ENCODE assay signal across 8 cellular contexts in the genomic region with DNA sequence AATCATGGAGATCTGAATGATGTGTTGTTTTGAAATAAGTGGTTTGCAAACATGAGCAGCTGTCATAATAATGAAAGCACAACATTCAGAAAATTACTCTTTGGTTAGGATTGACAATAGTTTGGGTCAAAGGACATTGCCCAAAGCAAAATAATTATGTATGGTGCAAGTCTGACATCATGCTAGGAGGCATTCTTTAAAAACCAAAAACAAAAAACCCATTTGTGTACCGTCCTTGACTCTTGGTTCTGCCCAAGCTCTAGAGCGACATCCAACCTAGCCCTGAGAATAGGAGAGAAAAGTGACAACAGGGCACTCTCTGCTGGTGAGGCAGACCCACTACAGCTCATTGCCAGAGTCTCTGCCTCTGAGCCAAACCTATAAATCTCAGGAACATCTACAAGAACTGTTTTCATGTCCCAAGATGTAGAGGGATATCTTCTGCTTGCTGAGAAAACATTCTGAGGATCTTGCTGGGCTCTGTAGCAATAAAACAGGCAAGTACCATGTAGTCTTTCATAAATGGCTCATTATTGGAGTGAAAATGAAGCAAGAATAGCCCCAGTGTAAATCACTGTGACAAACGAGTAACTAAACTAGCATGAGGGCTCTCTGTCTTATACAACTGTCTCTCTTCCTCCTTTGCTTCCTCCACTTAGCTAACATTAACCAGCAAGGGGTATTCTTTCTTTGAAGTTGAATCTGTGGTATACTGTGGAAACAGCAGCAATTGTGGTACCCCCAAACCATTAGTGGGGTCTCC.
DNase-seq lines count a peak whose midpoint lies in the region; ATAC-seq and TF ChIP-seq lines count a peak whose summit lies in the region.

No MANE protein-coding gene starts in this region.

- CTCF ChIA-PET in GM10248 (lab: Yijun Ruan, JAX), result interaction anchor here (0.7 to 5.3 kb wide), 67 partner anchors 9 to 1454 kb away, joined by 3 to 73 read pairs (median 4); no protein-coding TSS in a partner anchor

- no peak overlapping the region for H3K4me2 ChIP-seq in Karpas-422 (ENCODE audit: low read depth, low read length, poor library complexity, severe bottlenecking)

- peaks cover 0 to 6% (median 4%) of the 10 kb centered on the region in 3 donors for H3K27me3 Mint-ChIP-seq in immature natural killer cell (ENCODE audit: low read depth in 3 of 3)

- H3K4me3 ChIP-seq in Karpas-422 (ENCODE audit: low read length) (no peak overlapping the region), adrenal gland (no peak overlapping the region)

- no peaks in the 10 kb centered on the region for H3K9me2 ChIP-seq in Karpas-422 (replicated peaks; ENCODE audit: insufficient read depth, low read length)

- peak overlapping the region in 5 of 6 donors; percentile 18 to 88 (median 48) for H3K27ac Mint-ChIP-seq in immature natural killer cell

- peak; percentile 43 for ATAC-seq in GM21786 (IDR thresholded peaks at IDR 0.05; ENCODE audit: unreplicated experiment)

- no peaks in the 10 kb centered on the region for H3K79me2 ChIP-seq in Karpas-422 (ENCODE audit: low read length)

- POLR2A ChIA-PET in GM10248 (lab: Yijun Ruan, JAX), result interaction anchor here (0.5 to 1.4 kb wide), 3 partner anchors 248 to 644 kb away, joined by 3 to 4 read pairs (median 4); no protein-coding TSS in a partner anchor

- peak; percentile 77 for TF ChIP-seq CTCF in GM10248 (IDR thresholded peaks at IDR 0.05; ENCODE audit: control extremely low read depth, extremely low read depth, low read depth, missing control alignments)
- TF ChIP-seq CTCF in adrenal gland (IDR thresholded peaks at IDR 0.05), result peak; percentile 39 to 83 (median 80)

- H3K36me3 ChIP-seq in Karpas-422 (ENCODE audit: insufficient read depth, low read length) (no peaks in the 10 kb centered on the region), adrenal gland (replicated peaks in 1 of 2) (no peaks in the 10 kb centered on the region)

- no peaks in the 10 kb centered on the region; the same call in 1 of the 2 replicates for H4K20me1 ChIP-seq in Karpas-422 (ENCODE audit: insufficient read depth, low read depth, low read length)

- H3K4me3 Mint-ChIP-seq in immature natural killer cell, result no peak overlapping the region

- H3K27me3 ChIP-seq in Karpas-422 (ENCODE audit: low read length) (no peaks in the 10 kb centered on the region), adrenal gland (no peaks in the 10 kb centered on the region)

- H3K9me3 Mint-ChIP-seq in immature natural killer cell, result no peaks in the 10 kb centered on the region

- no peak overlapping the region for H3K27ac ChIP-seq in Karpas-422 (ENCODE audit: low read length)
- no peak overlapping the region for H3K27ac ChIP-seq in adrenal gland

- peaks cover 17 to 21% of the 10 kb centered on the region in 2 donors for H3K4me1 Mint-ChIP-seq in immature natural killer cell

- no peak overlapping the region for H3K9ac ChIP-seq in Karpas-422 (ENCODE audit: low read length)

- intact Hi-C loops in adrenal gland (cut with DNase I), result loop anchor here in 1 of 2 donors (5.0 kb wide), 2 partner anchors 267 to 467 kb away; a partner anchor contains a TSS

- WGBS in adrenal gland, 4 donors, result 10 to 24% (median 17%) methylated on average over 3 of the region's 3 CpGs

- no peak for TF ChIP-seq POLR2A in adrenal gland (IDR thresholded peaks at IDR 0.05)

- peaks cover 3% of the 10 kb centered on the region for H3K4me1 ChIP-seq in Karpas-422 (ENCODE audit: low read length)
- peaks cover 5 to 18% of the 10 kb centered on the region in 2 donors for H3K4me1 ChIP-seq in adrenal gland (replicated peaks in 1 of 2)

- DNase-seq in GM10248 (ENCODE audit: extremely low spot score) (peak; percentile 41), Karpas-422 (peak; percentile 74), SHP77 (lab: John Stamatoyannopoulos, UW) (peak; percentile 36 to 44), adrenal gland (peak; percentile 48 to 79 (median 66)), immature natural killer cell (peak; percentile 28 to 63 (median 37)), T1000 (lab: John Stamatoyannopoulos, UW) (no peak)
- DNase-seq in stimulated activated CD4-positive, alpha-beta T cell treated with anti-CD3 and anti-CD28 coated beads, Interleukin-4, amount 100 ng/mL, for 4 hours, result peak; percentile 25 to 36

- no peaks in the 10 kb centered on the region for H3K9me3 ChIP-seq in Karpas-422 (ENCODE audit: low read length)
- no peaks in the 10 kb centered on the region for H3K9me3 ChIP-seq in adrenal gland (replicated peaks in 1 of 3)

- H3K36me3 Mint-ChIP-seq in immature natural killer cell, result no peaks in the 10 kb centered on the region

- H2AFZ ChIP-seq in Karpas-422 (ENCODE audit: low read length), result no peak overlapping the region
